Comparison of ENCODE assay signal across 8 cellular contexts in genomic region chr17:57009737-57010445, GRCh38. TPM values are rescaled to one million over a fixed set of nuclear protein-coding genes. Genes with fewer than 3 reads are reported as not detected.
DNase-seq lines count a peak whose midpoint lies in the region; ATAC-seq, FAIRE-seq and TF ChIP-seq lines count a peak whose summit lies in the region.

No MANE protein-coding gene starts in this region.

- ATAC-seq in GM21723 (IDR thresholded peaks at IDR 0.05; ENCODE audit: unreplicated experiment) (peak; percentile 65), T-cell (replicated peaks in 1 of 4) (peak; percentile 92 to 95 (median 95)), HG03457 (IDR thresholded peaks at IDR 0.05; ENCODE audit: unreplicated experiment) (no peak)

- H3K4me3 Mint-ChIP-seq in Calu3 (ENCODE audit: low read depth, unreplicated experiment) (peak overlapping the region; percentile 50), T-cell (peak overlapping the region; percentile 1 to 38 (median 37)), astrocyte (ENCODE audit: unreplicated experiment) (no peak overlapping the region)

- POLR2A ChIA-PET in T-cell (lab: Charles Lee): no interaction called here

- FAIRE-seq in astrocyte (lab: Jason Lieb, UNC): no peak

- TF ChIP-seq CTCF in Calu3 (IDR thresholded peaks at IDR 0.05; ENCODE audit: unreplicated experiment): peak; percentile 32
- TF ChIP-seq CTCF in astrocyte (IDR thresholded peaks at IDR 0.05; ENCODE audit: insufficient read depth, low read depth, low read length): peak; percentile 61

- BruUV-seq in Calu3 (replicated peaks; lab: Mats Ljungman, UMichigan): no TSS peak

- H2AFZ ChIP-seq in astrocyte (ENCODE audit: low read depth, low read length): no peak overlapping the region

- H3K36me3 ChIP-seq in astrocyte (ENCODE audit: insufficient read depth, low read length): no peaks in the 10 kb centered on the region

- H3K27ac Mint-ChIP-seq in Calu3 (ENCODE audit: unreplicated experiment): no peak overlapping the region
- no peak overlapping the region for H3K27ac Mint-ChIP-seq in T-cell
- H3K27ac Mint-ChIP-seq in astrocyte (ENCODE audit: unreplicated experiment): no peak overlapping the region

- intact Hi-C loops in Calu3 (cut with micrococcal nuclease; ENCODE audit: unreplicated experiment): no loop called here

- DNase-seq in Calu3: peak; percentile 59
- DNase-seq in NCI-H1105 treated with DMSO at 0.1 percent for 48 hours (lab: John Stamatoyannopoulos, UW): peak; percentile 49
- peak; percentile 4 to 64 (median 36) for DNase-seq in T-cell
- DNase-seq in astrocyte (ENCODE audit: low read depth): peak; percentile 15
- DNase-seq in iPS DF 4.7 (ENCODE audit: extremely low read depth, low spot score): peak; percentile 71
- DNase-seq in stimulated activated CD4-positive, alpha-beta T cell treated with anti-CD3 and anti-CD28 coated beads, Interleukin-12 subunit alpha, Interleukin-12 subunit beta, amount 100 ng/mL, for 48 hours (ENCODE audit: low read depth in 2 of 3, low spot score in 1 of 3): peak; percentile 24 to 41 (median 38)

- CTCF ChIA-PET in Calu3 (lab: Charles Lee): interaction anchor here (0.5 to 1.8 kb wide), 3 partner anchors 20 to 72 kb away, joined by 3 to 5 read pairs (median 4); no protein-coding TSS in a partner anchor
- CTCF ChIA-PET in T-cell (lab: Charles Lee): interaction anchor here in 1 of 2 donors (0.5 to 1.1 kb wide), 3 partner anchors 32 to 76 kb away, joined by 3 to 4 read pairs (median 3); partner anchors contain the start of gene SCPEP1

- no peaks in the 10 kb centered on the region for H3K36me3 Mint-ChIP-seq in Calu3 (ENCODE audit: insufficient read depth, unreplicated experiment)
- H3K36me3 Mint-ChIP-seq in T-cell: no peaks in the 10 kb centered on the region
- H3K36me3 Mint-ChIP-seq in astrocyte (ENCODE audit: low read depth, unreplicated experiment): no peaks in the 10 kb centered on the region

- no peak overlapping the region for H3K4me3 ChIP-seq in astrocyte (ENCODE audit: insufficient read depth, low read depth, low read length)

- H3K4me2 ChIP-seq in astrocyte (ENCODE audit: low read length): no peak overlapping the region

- H3K27ac ChIP-seq in astrocyte (ENCODE audit: low read depth, low read length): no peak overlapping the region

- H3K27me3 Mint-ChIP-seq in Calu3 (ENCODE audit: unreplicated experiment) (no peaks in the 10 kb centered on the region), T-cell (peaks cover 0 to 3% of the 10 kb centered on the region in 2 donors), astrocyte (ENCODE audit: low read depth, unreplicated experiment) (no peaks in the 10 kb centered on the region)

- no peaks in the 10 kb centered on the region for H4K20me1 ChIP-seq in astrocyte (ENCODE audit: insufficient read depth, low read length)

- no peaks in the 10 kb centered on the region for H3K9me3 Mint-ChIP-seq in Calu3 (ENCODE audit: low read depth, unreplicated experiment)
- no peaks in the 10 kb centered on the region for H3K9me3 Mint-ChIP-seq in T-cell
- no peaks in the 10 kb centered on the region for H3K9me3 Mint-ChIP-seq in astrocyte (ENCODE audit: unreplicated experiment)

- H3K9me3 ChIP-seq in astrocyte (ENCODE audit: insufficient read depth, low read depth, low read length): no peaks in the 10 kb centered on the region

- no peaks in the 10 kb centered on the region for H3K79me2 ChIP-seq in astrocyte (ENCODE audit: insufficient read depth, low read length)

- H3K4me1 ChIP-seq in astrocyte (ENCODE audit: insufficient read depth, low read length): no peaks in the 10 kb centered on the region

- peaks cover 2% of the 10 kb centered on the region for H3K27me3 ChIP-seq in astrocyte (ENCODE audit: insufficient read depth, low read length)

- H3K9ac ChIP-seq in astrocyte (ENCODE audit: low read length): no peak overlapping the region

- H3K4me1 Mint-ChIP-seq in Calu3 (ENCODE audit: low read depth, unreplicated experiment): no peaks in the 10 kb centered on the region
- H3K4me1 Mint-ChIP-seq in T-cell: peaks cover 5 to 13% (median 5%) of the 10 kb centered on the region in 3 donors
- H3K4me1 Mint-ChIP-seq in astrocyte (ENCODE audit: low read depth, unreplicated experiment): no peaks in the 10 kb centered on the region

RNA-seq across cellular contexts. Expression of gene SCPEP1, which starts 32.0 kb away (rescaled TPM):
- 17.6 and 20.2 TPM in 2 replicates for total RNA-seq in Calu3 (2022)
- 10 to 100 TPM; 18.4 to 24.2 (median 22.4) TPM for total RNA-seq in T-cell
- total RNA-seq in astrocyte: 27.1 and 29.0 TPM in 2 replicates

RNA-seq across cellular contexts. Expression of gene COIL, which starts 49.0 kb away (rescaled TPM):
- 13.4 and 13.5 TPM in 2 replicates for total RNA-seq in Calu3 (2022)
- 10 to 100 TPM; 14.7 to 19.2 (median 15.7) TPM for total RNA-seq in T-cell
- 18.8 and 20.6 TPM in 2 replicates for total RNA-seq in astrocyte

Comparison
In these comparisons a context has a peak if more than half of its experiments do, and no peak if none do; other contexts are left out.
1. DNase-seq: peak in every context shown above with its lines; median percentile 71 in iPS DF 4.7; 59 in Calu3; 49 in NCI-H1105 treated with DMSO at 0.1 percent for 48 hours; 38 in stimulated activated CD4-positive, alpha-beta T cell treated with anti-CD3 and anti-CD28 coated beads, Interleukin-12 subunit alpha, Interleukin-12 subunit beta, amount 100 ng/mL, for 48 hours; 36 in T-cell; 15 in astrocyte.